24 cellular contexts compared by ENCODE assay signal in the genomic region with DNA sequence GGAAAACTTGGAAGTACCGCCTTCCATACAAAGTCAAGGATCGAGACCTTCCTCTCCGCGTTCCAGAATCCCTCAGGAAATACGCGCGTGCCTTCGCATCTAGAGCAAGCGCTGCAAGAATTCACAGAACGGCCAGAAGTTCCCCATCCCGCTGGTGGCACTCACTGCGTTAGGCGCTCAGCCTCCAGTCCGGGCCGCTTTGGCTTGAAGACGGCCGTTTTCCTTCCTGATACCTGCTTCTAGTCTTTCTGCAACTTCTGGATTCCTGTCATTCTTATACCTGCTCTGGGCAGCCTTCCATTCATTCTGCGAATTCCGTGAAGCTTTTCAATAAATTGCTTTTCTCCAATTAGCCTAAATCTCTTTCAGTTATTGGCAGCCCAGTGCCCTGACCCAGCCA.
A peak's percentile ranks its signal among the peaks of the same experiment; 100 is the strongest.
DNase-seq lines count a peak whose midpoint lies in the region; ATAC-seq lines count a peak whose summit lies in the region.
"Had no signal": no experiment of that assay in that cellular context is flagged by ENCODE, and none has a peak within 500 bp of the region (broad histone marks: within the 10 kb centered on the region; RNA-seq: fewer than 3 reads in every experiment).

No MANE protein-coding gene starts in this region.

- no CpG with 5 or more reads among the region's 19 CpGs for WGBS in neuronal stem cell (ENCODE audit: extremely low coverage in 2 of 2, insufficient read length in 2 of 2, insufficient replicate concordance in 1 of 2), 2 donors

- H3K79me1 ChIP-seq in neuronal stem cell (ENCODE audit: low read depth, low read length): no peaks in the 10 kb centered on the region

- no peak overlapping the region for H3K14ac ChIP-seq in neuronal stem cell (ENCODE audit: low read length)

- no peaks in the 10 kb centered on the region for H3K27me3 ChIP-seq in Karpas-422 (ENCODE audit: low read length)
- H3K27me3 ChIP-seq in neuronal stem cell (ENCODE audit: control insufficient read depth in 3 of 3, insufficient read depth in 3 of 3, low read depth in 1 of 3, low read length in 3 of 3): no peaks in the 10 kb centered on the region
- H3K27me3 ChIP-seq: BLaER1 treated with 17β-estradiol and CSF1 and Interleukin-3, amounts not matched to agents 10 nM and 100 nM had no signal

- H2BK12ac ChIP-seq in neuronal stem cell (ENCODE audit: low read length): no peak overlapping the region

- H3K36me3 ChIP-seq in Karpas-422 (ENCODE audit: insufficient read depth, low read length) (no peaks in the 10 kb centered on the region), neuronal stem cell (replicated peaks in 1 of 2; ENCODE audit: control insufficient read depth in 2 of 2, insufficient read depth in 2 of 2, low read length in 2 of 2) (no peaks in the 10 kb centered on the region)
- H3K36me3 ChIP-seq: BLaER1 treated with 17β-estradiol and CSF1 and Interleukin-3, amounts not matched to agents 10 nM and 100 nM had no signal

- H3K4me2 ChIP-seq in Karpas-422 (ENCODE audit: low read depth, low read length, poor library complexity, severe bottlenecking) (no peak overlapping the region), neuronal stem cell (ENCODE audit: insufficient read depth, low read length, poor library complexity, severe bottlenecking) (no peak overlapping the region)
- H3K4me2 ChIP-seq: A549; BLaER1 treated with 17β-estradiol and CSF1 and Interleukin-3, amounts not matched to agents 10 nM and 100 nM had no signal

- no peaks in the 10 kb centered on the region for H4K20me1 ChIP-seq in Karpas-422 (ENCODE audit: insufficient read depth, low read depth, low read length)
- H4K20me1 ChIP-seq: BLaER1 treated with 17β-estradiol and CSF1 and Interleukin-3, amounts not matched to agents 10 nM and 100 nM had no signal

- H3K4me1 ChIP-seq in Karpas-422 (ENCODE audit: low read length) (peaks cover 60% of the 10 kb centered on the region), neuronal stem cell (ENCODE audit: control insufficient read depth in 2 of 2, insufficient read depth in 1 of 2, low read depth in 1 of 2, low read length in 2 of 2) (peaks cover 0 to 2% of the 10 kb centered on the region in 2 donors)
- H3K4me1 ChIP-seq: A549 had no signal

- H3K79me2 ChIP-seq in Karpas-422 (ENCODE audit: low read length): no peaks in the 10 kb centered on the region

- H3K27ac ChIP-seq in Karpas-422 (ENCODE audit: low read length) (peak overlapping the region; percentile 99; the same call in 1 of the 2 replicates), neuronal stem cell (replicated peaks; ENCODE audit: low read length) (no peak overlapping the region)
- H3K27ac ChIP-seq: 22Rv1; A549; BLaER1 treated with 17β-estradiol and CSF1 and Interleukin-3, amounts not matched to agents 10 nM and 100 nM; C4-2B had no signal

- H3K23ac ChIP-seq in neuronal stem cell (ENCODE audit: low read depth, low read length, poor library complexity): no peak overlapping the region

- H2AFZ ChIP-seq in Karpas-422 (ENCODE audit: low read length): no peak overlapping the region
- H2AFZ ChIP-seq in neuronal stem cell (ENCODE audit: low read length): no peak overlapping the region

- no peak for ATAC-seq in HG03378 (IDR thresholded peaks at IDR 0.05; ENCODE audit: unreplicated experiment)
- ATAC-seq: A549; CD8-positive, alpha-beta T cell; GM12878 had no signal

- no peak overlapping the region for H4K8ac ChIP-seq in neuronal stem cell (ENCODE audit: low read depth, low read length)

- peak overlapping the region; percentile 75 for H3K18ac ChIP-seq in neuronal stem cell (ENCODE audit: low read length)

- H3K9ac ChIP-seq in Karpas-422 (ENCODE audit: low read length) (no peak overlapping the region), neuronal stem cell (ENCODE audit: low read depth, low read length, poor library complexity) (no peak overlapping the region)
- H3K9ac ChIP-seq: BLaER1 treated with 17β-estradiol and CSF1 and Interleukin-3, amounts not matched to agents 10 nM and 100 nM had no signal

- H2AK5ac ChIP-seq in neuronal stem cell (ENCODE audit: low read depth, low read length): no peak overlapping the region

- H2BK15ac ChIP-seq in neuronal stem cell (ENCODE audit: low read length): peak overlapping the region; percentile 15

- DNase-seq in activated gamma-delta T cell (lab: John Stamatoyannopoulos, UW): peak; percentile 0
- no peak for DNase-seq in activated gamma-delta T cell treated with Interleukin-2 at 50 U/mL for 16 hours
- no peak for DNase-seq in Karpas-422
- DNase-seq in islet precursor cell: peak; percentile 55
- no peak for DNase-seq in neuronal stem cell (ENCODE audit: low spot score)
- DNase-seq in LoVo (ENCODE audit: low spot score): no peak
- no peak for DNase-seq in NCI-H1048 (lab: John Stamatoyannopoulos, UW)
- DNase-seq: AML-193; CD4-positive, alpha-beta T cell; CD8-positive, alpha-beta T cell; COR-L47; DMS 273 treated with DMSO at 0.1 percent for 48 hours; DMS153; DMS53; DMS79; DND-41; EL; GDM1 had no signal

- H3K9me2 ChIP-seq in Karpas-422 (replicated peaks; ENCODE audit: insufficient read depth, low read length): no peaks in the 10 kb centered on the region

- no peak overlapping the region for H2BK5ac ChIP-seq in neuronal stem cell (ENCODE audit: low read length)

- H2BK120ac ChIP-seq in neuronal stem cell (ENCODE audit: low read depth, low read length): no peak overlapping the region

- H3K4ac ChIP-seq in neuronal stem cell (ENCODE audit: low read length): no peak overlapping the region

- H4K91ac ChIP-seq in neuronal stem cell (ENCODE audit: low read depth, low read length, poor library complexity): no peak overlapping the region

- H3K9me3 ChIP-seq in Karpas-422 (ENCODE audit: low read length): no peaks in the 10 kb centered on the region
- H3K9me3 ChIP-seq in neuronal stem cell (replicated peaks in 1 of 2; ENCODE audit: control insufficient read depth in 2 of 2, insufficient read depth in 1 of 2, low read depth in 1 of 2, low read length in 2 of 2): peaks cover 0 to 6% of the 10 kb centered on the region in 2 donors
- H3K9me3 ChIP-seq: A549; BLaER1 treated with 17β-estradiol and CSF1 and Interleukin-3, amounts not matched to agents 10 nM and 100 nM had no signal

- H3K4me3 ChIP-seq in Karpas-422 (ENCODE audit: low read length): no peak overlapping the region
- H3K4me3 ChIP-seq in neuronal stem cell (ENCODE audit: low read length in 2 of 2): no peak overlapping the region
- H3K4me3 ChIP-seq: A549; BLaER1 treated with 17β-estradiol and CSF1 and Interleukin-3, amounts not matched to agents 10 nM and 100 nM; GM12878 had no signal

Comparison
In these comparisons a context has a peak if more than half of its experiments do, and no peak if none do; other contexts are left out.
1. DNase-seq: peak in activated gamma-delta T cell (single experiment) and islet precursor cell (single experiment); none in activated gamma-delta T cell treated with Interleukin-2 at 50 U/mL for 16 hours (single experiment), Karpas-422 (single experiment), neuronal stem cell (single experiment), LoVo (single experiment) and NCI-H1048 (single experiment).